In genomic region chr2:20203072-20203471, GRCh38 we compare ENCODE assay signal across 27 cellular contexts. TPM values are rescaled to one million over a fixed set of nuclear protein-coding genes. Genes with fewer than 3 reads are reported as not detected.
"Had no signal": no experiment of that assay in that cellular context is flagged by ENCODE, and none has a peak within 500 bp of the region (broad histone marks: within the 10 kb centered on the region; RNA-seq: fewer than 3 reads in every experiment).

No MANE protein-coding gene starts in this region.

- H3K4me3 ChIP-seq: ascending aorta, coronary artery, dorsolateral prefrontal cortex, esophagus squamous epithelium, gastroesophageal sphincter had no signal

- H3K27me3 ChIP-seq: ascending aorta, brain microvascular endothelial cell, dorsolateral prefrontal cortex, esophagus squamous epithelium, gastroesophageal sphincter had no signal

- FAIRE-seq: bronchial epithelial cell had no signal

- H3K4me1 ChIP-seq: ascending aorta, gastroesophageal sphincter had no signal

- H3K9me3 ChIP-seq: ascending aorta, esophagus squamous epithelium, gastroesophageal sphincter had no signal

- H3K27ac ChIP-seq: ascending aorta, brain microvascular endothelial cell, coronary artery, dorsolateral prefrontal cortex, gastroesophageal sphincter had no signal

- H3K36me3 ChIP-seq: ascending aorta, brain microvascular endothelial cell, gastroesophageal sphincter had no signal

- DNase-seq: activated CD4-positive, alpha-beta memory T cell treated with anti-CD3 and anti-CD28 coated beads, Interleukin-2, amount 10 ng/mL, durations not matched to agents 7 days and 5 days; activated CD4-positive, alpha-beta T cell treated with anti-CD3 and anti-CD28 coated beads for 1 hour; activated CD4-positive, alpha-beta T cell treated with anti-CD3 and anti-CD28 coated beads for 4 hours; activated CD4-positive, alpha-beta T cell treated with anti-CD3 and anti-CD28 coated beads, Interleukin-2, amount 10 ng/mL, durations not matched to agents 7 days and 5 days; activated CD4-positive, alpha-beta T cell treated with anti-CD3 and anti-CD28 coated beads, Interleukin-2, amount 50 U/mL, for 4 hours; activated CD8-positive, alpha-beta memory T cell treated with anti-CD3 and anti-CD28 coated beads, Interleukin-2, amount 50 U/mL, for 48 hours; activated gamma-delta T cell; activated naive CD4-positive, alpha-beta T cell; activated naive CD4-positive, alpha-beta T cell treated with anti-CD3 and anti-CD28 coated beads, Interleukin-2, amount 10 ng/mL, durations not matched to agents 7 days and 5 days; activated naive CD8-positive, alpha-beta T cell treated with anti-CD3 and anti-CD28 coated beads, Interleukin-2, amount 10 ng/mL, durations not matched to agents 7 days and 5 days; activated T-cell treated with anti-CD3 and anti-CD28 coated beads for 4 hours; activated T-cell treated with anti-CD3 and anti-CD28 coated beads, Interleukin-2, amount 50 U/mL, for 24 hours; activated T-cell treated with anti-CD3 and anti-CD28 coated beads, Interleukin-2, amount 50 U/mL, for 72 hours; brain microvascular endothelial cell; dorsolateral prefrontal cortex; effector memory CD4-positive, alpha-beta T cell; endodermal cell; esophagus squamous epithelium; foreskin melanocyte; T-helper 2 cell had no signal

- ATAC-seq: activated naive CD4-positive, alpha-beta T cell treated with anti-CD3 and anti-CD28 coated beads, Interleukin-2, amount 50 U/mL, for 72 hours; activated T-cell treated with anti-CD3 and anti-CD28 coated beads, Interleukin-2, amount 50 U/mL, for 72 hours; gastroesophageal sphincter; WTC11 had no signal

RNA-seq across cellular contexts. Expression of gene SDC1, which starts 21.9 kb away (rescaled TPM):
- total RNA-seq: T-helper 1 cell treated with Interleukin-12 subunit alpha and Interleukin-12 subunit beta and Interleukin-4 antibody, amounts not matched to agents 30 ng/mL and 1 ng/mL, for 36 hours had no signal
